Comparison of ENCODE assay signal across 20 cellular contexts in the genomic region with DNA sequence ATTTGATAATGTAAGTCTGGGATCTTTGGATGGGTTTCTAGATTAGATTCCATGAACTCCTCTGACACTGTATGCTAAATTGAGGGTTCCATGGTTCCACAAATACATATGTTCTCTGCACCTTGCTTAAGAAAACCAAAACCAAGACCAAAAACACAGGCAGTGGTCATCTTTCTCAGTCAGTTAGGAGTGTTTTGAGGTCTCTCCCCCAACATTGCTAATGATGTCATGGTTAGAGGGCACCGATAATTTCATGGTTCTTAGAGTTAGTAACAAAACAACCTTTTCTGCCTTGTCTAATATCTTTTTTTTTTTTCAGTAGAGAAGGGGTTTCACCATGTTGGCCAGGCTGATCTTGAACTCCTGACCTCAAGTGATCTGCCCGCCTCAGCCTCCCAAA. TPM values are rescaled to one million over a fixed set of nuclear protein-coding genes. Genes with fewer than 3 reads are reported as not detected.
A peak's percentile ranks its signal among the peaks of the same experiment; 100 is the strongest.
DNase-seq lines count a peak whose midpoint lies in the region; ATAC-seq, FAIRE-seq and TF ChIP-seq lines count a peak whose summit lies in the region.
"Had no signal": no experiment of that assay in that cellular context is flagged by ENCODE, and none has a peak within 500 bp of the region (broad histone marks: within the 10 kb centered on the region; RNA-seq: fewer than 3 reads in every experiment).

No MANE protein-coding gene starts in this region.

- no peak overlapping the region for H3K4me3 ChIP-seq in SK-N-SH (ENCODE audit: low read depth in 2 of 2, low read length in 1 of 2)
- H3K4me3 ChIP-seq: cardiac muscle cell, PC-9 had no signal

- peaks cover 24 to 37% of the 10 kb centered on the region in 2 experiments; a peak in 3 of 4 replicates for H3K4me1 ChIP-seq in SK-N-SH (ENCODE audit: control insufficient read depth in 1 of 2, insufficient read depth in 2 of 2, low read depth in 1 of 2, low read length in 1 of 2)

- no peak overlapping the region for H3K4me3 Mint-ChIP-seq in progenitor cell of endocrine pancreas (ENCODE audit: low read depth)
- H3K4me3 Mint-ChIP-seq: activated naive CD4-positive, alpha-beta T cell treated with anti-CD3 and anti-CD28 coated beads, Interleukin-2, amount 50 U/mL, for 24 hours; CD4-positive, alpha-beta T cell; mesothelial cell of epicardium; nephron had no signal

- DNase-seq in GM13977 (ENCODE audit: low spot score) = peak; percentile 40
- DNase-seq in progenitor cell of endocrine pancreas (ENCODE audit: low spot score, unreplicated experiment) = no peak
- no peak for DNase-seq in SK-N-DZ (ENCODE audit: low spot score)
- no peak for DNase-seq in HTR-8/SVneo (ENCODE audit: insufficient read length, low spot score)
- DNase-seq in SK-N-SH = no peak
- DNase-seq: activated CD4-positive, alpha-beta T cell treated with anti-CD3 and anti-CD28 coated beads for 4 hours; anterior cingulate cortex; CD4-positive, alpha-beta T cell; dermis blood vessel endothelial cell; NCI-H1092 treated with DMSO at 0.1 percent for 48 hours; NCI-H2029; PC-9; SHP77 had no signal

- ATAC-seq in GM19023 (IDR thresholded peaks at IDR 0.05; ENCODE audit: unreplicated experiment) (peak; percentile 37), HG03521 (IDR thresholded peaks at IDR 0.05; ENCODE audit: unreplicated experiment) (peak; percentile 42)

- no peak overlapping the region for H3K27ac ChIP-seq in SK-N-SH (ENCODE audit: low read depth in 2 of 2, low read length in 1 of 2)
- H3K27ac ChIP-seq: PC-9 had no signal

- H4K20me1 ChIP-seq in SK-N-SH (ENCODE audit: insufficient read depth) = peaks cover 97% of the 10 kb centered on the region

- H3K36me3 ChIP-seq in SK-N-SH (replicated peaks in 1 of 2; ENCODE audit: control insufficient read depth in 1 of 2, insufficient read depth in 2 of 2, low read length in 1 of 2) = no peaks in the 10 kb centered on the region
- H3K36me3 ChIP-seq: cardiac muscle cell had no signal

- H3K4me1 Mint-ChIP-seq in progenitor cell of endocrine pancreas (ENCODE audit: low read depth) = peaks cover 34% of the 10 kb centered on the region

- H3K27me3 Mint-ChIP-seq in progenitor cell of endocrine pancreas = no peaks in the 10 kb centered on the region
- H3K27me3 Mint-ChIP-seq: activated naive CD4-positive, alpha-beta T cell treated with anti-CD3 and anti-CD28 coated beads, Interleukin-2, amount 50 U/mL, for 24 hours; CD4-positive, alpha-beta T cell had no signal

- H2AFZ ChIP-seq in SK-N-SH (ENCODE audit: low read depth) = no peak overlapping the region
- H2AFZ ChIP-seq: PC-9 had no signal

- no peak for FAIRE-seq in HTR-8/SVneo (lab: Jason Lieb, UNC)
- FAIRE-seq: G401.6 had no signal

- H3K9me2 ChIP-seq in SK-N-SH = no peaks in the 10 kb centered on the region

- WGBS in SK-N-SH (ENCODE audit: low lambda C conversion rate) = 94% methylated on average over 2 of the region's 2 CpGs

- peaks cover 3% of the 10 kb centered on the region for H3F3A ChIP-seq in SK-N-SH (replicated peaks; ENCODE audit: insufficient read depth)

- H3K9ac ChIP-seq in SK-N-SH = no peak overlapping the region

- no peak overlapping the region for H3K4me2 ChIP-seq in SK-N-SH
- H3K4me2 ChIP-seq: PC-9 had no signal

- peaks cover 3% of the 10 kb centered on the region for H3K36me3 Mint-ChIP-seq in progenitor cell of endocrine pancreas (ENCODE audit: insufficient read depth)

- in situ Hi-C loops in GM13977 (cut with MboI; ENCODE audit: low pct_unique_long_range_greater_than_20kb, low sequenced_read_pairs, unreplicated experiment) = no loop called here

- no peaks in the 10 kb centered on the region for H3K27me3 ChIP-seq in SK-N-SH (ENCODE audit: insufficient read depth)
- H3K27me3 ChIP-seq: cardiac muscle cell had no signal

- CTCF ChIA-PET in SK-N-SH (lab: Yijun Ruan, JAX) = interaction anchor here (0.6 to 0.8 kb wide), 2 partner anchors 11 to 226 kb away, joined by 3 read pairs; no protein-coding TSS in a partner anchor

- H3K9me3 ChIP-seq in SK-N-SH = no peaks in the 10 kb centered on the region

- no peaks in the 10 kb centered on the region for H3K9me3 Mint-ChIP-seq in progenitor cell of endocrine pancreas (ENCODE audit: low read depth)
- H3K9me3 Mint-ChIP-seq: activated naive CD4-positive, alpha-beta T cell treated with anti-CD3 and anti-CD28 coated beads, Interleukin-2, amount 50 U/mL, for 24 hours; CD4-positive, alpha-beta T cell; mesothelial cell of epicardium; nephron had no signal

- no peak for TF ChIP-seq RAD21 in SK-N-SH (IDR thresholded peaks at IDR 0.05; ENCODE audit: low read length)

- TF ChIP-seq CTCF in GM13977 (IDR thresholded peaks at IDR 0.05; ENCODE audit: extremely low read depth, insufficient read depth, missing control alignments) (no peak), progenitor cell of endocrine pancreas (IDR thresholded peaks at IDR 0.05; ENCODE audit: unreplicated experiment) (no peak), SK-N-SH (IDR thresholded peaks at IDR 0.05) (no peak)

- TF ChIP-seq EP300 in SK-N-SH (IDR thresholded peaks at IDR 0.05; ENCODE audit: borderline replicate concordance in 1 of 2, low read depth in 1 of 2, low read length in 1 of 2) = no peak

- POLR2A ChIA-PET in SK-N-SH (lab: Yijun Ruan, JAX) = no interaction called here

- peak overlapping the region; percentile 62 for H3K27ac Mint-ChIP-seq in progenitor cell of endocrine pancreas
- H3K27ac Mint-ChIP-seq: CD4-positive, alpha-beta T cell; mesothelial cell of epicardium had no signal

- H3K79me2 ChIP-seq in SK-N-SH (ENCODE audit: insufficient read depth) = peaks cover 98% of the 10 kb centered on the region

TF ChIP-seq in SK-N-SH, 30 proteins besides CTCF, POLR2A, EP300 and RAD21:
- TF ChIP-seq, protein P1, sequence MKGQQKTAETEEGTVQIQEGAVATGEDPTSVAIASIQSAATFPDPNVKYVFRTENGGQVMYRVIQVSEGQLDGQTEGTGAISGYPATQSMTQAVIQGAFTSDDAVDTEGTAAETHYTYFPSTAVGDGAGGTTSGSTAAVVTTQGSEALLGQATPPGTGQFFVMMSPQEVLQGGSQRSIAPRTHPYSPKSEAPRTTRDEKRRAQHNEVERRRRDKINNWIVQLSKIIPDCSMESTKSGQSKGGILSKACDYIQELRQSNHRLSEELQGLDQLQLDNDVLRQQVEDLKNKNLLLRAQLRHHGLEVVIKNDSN (IDR thresholded peaks at IDR 0.05; ENCODE audit: borderline replicate concordance, low read depth) = no peak
- no peak for TF ChIP-seq TCF12 (IDR thresholded peaks at IDR 0.05)
- no peak for TF ChIP-seq RCOR1 (IDR thresholded peaks at IDR 0.05; ENCODE audit: low read length)
- TF ChIP-seq RXRA (IDR thresholded peaks at IDR 0.05; ENCODE audit: borderline replicate concordance, low read depth) = no peak
- no peak for TF ChIP-seq CHD2 (IDR thresholded peaks at IDR 0.05; ENCODE audit: low read length, partially characterized antibody)
- TF ChIP-seq RFX5 (IDR thresholded peaks at IDR 0.05; ENCODE audit: low read length) = no peak
- no peak for TF ChIP-seq YY1 (IDR thresholded peaks at IDR 0.05; ENCODE audit: low read depth)
- no peak for TF ChIP-seq NRF1 (IDR thresholded peaks at IDR 0.05; ENCODE audit: low read depth, low read length)

RNA-seq across cellular contexts. Expression of a gene that starts 44.5 kb away (rescaled TPM):
- total RNA-seq in progenitor cell of endocrine pancreas = 152 and 153 TPM in 2 replicates
- 20.0 and 22.4 TPM in 2 replicates for polyA plus RNA-seq in SK-N-DZ (2014; cell fraction: cytosol; rRNA removed)
- polyA plus RNA-seq in SK-N-DZ (2014; cell fraction: nucleus; rRNA removed) = 19.8 and 26.1 TPM in 2 replicates
- 13.2 and 13.6 TPM in 2 replicates for polyA plus RNA-seq in SK-N-SH (2012; rRNA removed)
- polyA plus RNA-seq in SK-N-SH (2012; cell fraction: cytosol; rRNA removed) = 11.5 and 14.7 TPM in 2 replicates
- polyA plus RNA-seq in SK-N-SH (2012; cell fraction: nucleus; rRNA removed) = 24.0 and 33.9 TPM in 2 replicates
